17 cellular contexts compared by ENCODE assay signal in the genomic region with DNA sequence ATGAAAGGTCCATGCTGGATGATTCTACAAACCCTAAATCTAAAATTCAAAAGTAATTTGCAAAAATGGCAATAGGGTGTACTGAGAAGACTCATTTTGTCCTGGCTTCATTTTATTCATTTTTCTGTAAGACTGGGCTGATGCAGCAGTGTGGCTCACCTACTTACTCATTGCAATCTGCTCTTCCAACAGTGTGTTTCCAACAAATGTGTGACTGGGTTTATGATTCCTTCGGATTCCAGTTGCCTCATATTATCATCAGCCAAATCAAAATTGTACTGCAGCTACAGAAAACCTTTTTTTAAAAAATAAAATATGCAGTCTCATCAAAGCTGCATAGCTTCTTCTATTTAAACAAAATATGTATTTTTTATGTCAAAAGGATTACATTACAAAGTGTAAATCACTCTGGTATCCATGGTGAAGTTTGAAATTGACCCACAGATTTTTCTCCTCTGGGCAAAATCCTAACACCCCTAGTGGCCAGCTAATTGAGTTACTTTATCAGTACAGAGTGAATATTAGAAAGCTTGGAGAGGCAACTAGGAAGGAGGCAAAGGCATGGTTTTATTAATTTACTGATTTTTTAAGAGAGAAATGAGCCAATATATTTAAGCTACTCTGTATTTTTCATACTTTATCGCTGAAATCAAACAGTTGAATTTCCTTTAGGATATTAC.
DNase-seq lines count a peak whose midpoint lies in the region; ATAC-seq and TF ChIP-seq lines count a peak whose summit lies in the region.
"Had no signal": no experiment of that assay in that cellular context is flagged by ENCODE, and none has a peak within 500 bp of the region (broad histone marks: within the 10 kb centered on the region; RNA-seq: fewer than 3 reads in every experiment).

No MANE protein-coding gene starts in this region.

- H3K27ac Mint-ChIP-seq in chondrocyte (ENCODE audit: unreplicated experiment) = no peak overlapping the region
- H3K27ac Mint-ChIP-seq: activated CD8-positive, alpha-beta memory T cell treated with anti-CD3 and anti-CD28 coated beads, Interleukin-2, amount 10 ng/mL, durations not matched to agents 7 days and 5 days; B cell had no signal

- ATAC-seq in GM19455 (IDR thresholded peaks at IDR 0.05; ENCODE audit: unreplicated experiment) (no peak), HG03439 (IDR thresholded peaks at IDR 0.05; ENCODE audit: unreplicated experiment) (no peak)
- ATAC-seq: activated CD8-positive, alpha-beta memory T cell treated with anti-CD3 and anti-CD28 coated beads, Interleukin-2, amount 10 ng/mL, durations not matched to agents 7 days and 5 days; left cardiac atrium; sciatic nerve had no signal

- H3K9me3 Mint-ChIP-seq in chondrocyte (ENCODE audit: low read depth) = peaks cover 14% of the 10 kb centered on the region

- no peak overlapping the region for H3K27ac ChIP-seq in vagina
- H3K27ac ChIP-seq: esophagus muscularis mucosa had no signal

- no peaks in the 10 kb centered on the region for H3K27me3 ChIP-seq in BJ (ENCODE audit: control insufficient read depth, insufficient read depth, low read length)
- H3K27me3 ChIP-seq in vagina = no peaks in the 10 kb centered on the region
- H3K27me3 ChIP-seq: esophagus muscularis mucosa had no signal

- POLR2A ChIA-PET in BJ (lab: Charles Lee) = no interaction called here

- H3K4me3 ChIP-seq in BJ (ENCODE audit: low read depth, low read length) = no peak overlapping the region
- no peak overlapping the region for H3K4me3 ChIP-seq in vagina
- H3K4me3 ChIP-seq: esophagus muscularis mucosa had no signal

- H3K4me1 ChIP-seq in vagina = no peaks in the 10 kb centered on the region
- H3K4me1 ChIP-seq: esophagus muscularis mucosa had no signal

- peaks cover 1% of the 10 kb centered on the region for H3K36me3 Mint-ChIP-seq in chondrocyte (ENCODE audit: low read depth)
- H3K36me3 Mint-ChIP-seq: activated CD8-positive, alpha-beta memory T cell treated with anti-CD3 and anti-CD28 coated beads, Interleukin-2, amount 10 ng/mL, durations not matched to agents 7 days and 5 days had no signal

- TF ChIP-seq CTCF in BJ (IDR thresholded peaks at IDR 0.05; ENCODE audit: insufficient read depth, low read depth, low read length) = 0 out of 2 replicates have a peak, but pooled peaks have one; percentile 15
- peak; percentile 34 for TF ChIP-seq CTCF in chondrocyte (IDR thresholded peaks at IDR 0.05)
- no peak for TF ChIP-seq CTCF in vagina (IDR thresholded peaks at IDR 0.05)

- H3K36me3 ChIP-seq in BJ (ENCODE audit: control insufficient read depth, insufficient read depth, low read length) (no peaks in the 10 kb centered on the region), vagina (no peaks in the 10 kb centered on the region)
- H3K36me3 ChIP-seq: esophagus muscularis mucosa had no signal

- no peak for DNase-seq in BJ (ENCODE audit: low read depth)
- DNase-seq in M059J (ENCODE audit: low read depth) = peak; percentile 41
- no peak for DNase-seq in chondrocyte (ENCODE audit: low spot score)
- peak; percentile 49 for DNase-seq in middle frontal gyrus (ENCODE audit: extremely low spot score, low spot score)
- no peak for DNase-seq in vagina (ENCODE audit: extremely low spot score in 2 of 2)
- DNase-seq in NCI-H187 treated with DMSO at 0.1 percent for 48 hours (lab: John Stamatoyannopoulos, UW) = no peak
- DNase-seq: activated CD8-positive, alpha-beta memory T cell treated with anti-CD3 and anti-CD28 coated beads, Interleukin-2, amount 10 ng/mL, durations not matched to agents 7 days and 5 days; activated gamma-delta T cell treated with Interleukin-2 at 50 U/mL for 16 hours; aorta; left cardiac atrium; NCI-H2107; stimulated activated CD4-positive, alpha-beta T cell treated with anti-CD3 and anti-CD28 coated beads, Interleukin-1b, Interleukin-23, amount 100 ng/mL, for 48 hours had no signal

- intact Hi-C loops in vagina (cut with DNase I) = no loop called here

- no peaks in the 10 kb centered on the region for H3K27me3 Mint-ChIP-seq in chondrocyte (ENCODE audit: low read depth)
- H3K27me3 Mint-ChIP-seq: activated CD8-positive, alpha-beta memory T cell treated with anti-CD3 and anti-CD28 coated beads, Interleukin-2, amount 10 ng/mL, durations not matched to agents 7 days and 5 days; B cell had no signal

- H3K9me3 ChIP-seq in vagina = no peaks in the 10 kb centered on the region

- no peaks in the 10 kb centered on the region for H3K4me1 Mint-ChIP-seq in chondrocyte (ENCODE audit: low read depth)
- H3K4me1 Mint-ChIP-seq: activated CD8-positive, alpha-beta memory T cell treated with anti-CD3 and anti-CD28 coated beads, Interleukin-2, amount 10 ng/mL, durations not matched to agents 7 days and 5 days; B cell had no signal

- CTCF ChIA-PET in BJ (lab: Yijun Ruan, JAX) = interaction anchor here (0.7 to 2.2 kb wide), 3 partner anchors 8 to 15 kb away, joined by 3 to 8 read pairs (median 4); no protein-coding TSS in a partner anchor

- no peak overlapping the region for H3K4me3 Mint-ChIP-seq in chondrocyte (ENCODE audit: unreplicated experiment)
- H3K4me3 Mint-ChIP-seq: activated CD8-positive, alpha-beta memory T cell treated with anti-CD3 and anti-CD28 coated beads, Interleukin-2, amount 10 ng/mL, durations not matched to agents 7 days and 5 days; B cell had no signal

- no peak for TF ChIP-seq POLR2A in vagina (IDR thresholded peaks at IDR 0.05)

Comparison
In these comparisons a context has a peak if more than half of its experiments do, and no peak if none do; other contexts are left out.
1. DNase-seq: peak in M059J (single experiment) and middle frontal gyrus (single experiment); none in BJ (single experiment), chondrocyte (single experiment), vagina (0 of 2) and NCI-H187 treated with DMSO at 0.1 percent for 48 hours (single experiment).
2. CTCF ChIP-seq: peak in BJ (single experiment) and chondrocyte (single experiment); none in vagina (0 of 3).